ENCODE assay signal across 13 cellular contexts in the genomic region with DNA sequence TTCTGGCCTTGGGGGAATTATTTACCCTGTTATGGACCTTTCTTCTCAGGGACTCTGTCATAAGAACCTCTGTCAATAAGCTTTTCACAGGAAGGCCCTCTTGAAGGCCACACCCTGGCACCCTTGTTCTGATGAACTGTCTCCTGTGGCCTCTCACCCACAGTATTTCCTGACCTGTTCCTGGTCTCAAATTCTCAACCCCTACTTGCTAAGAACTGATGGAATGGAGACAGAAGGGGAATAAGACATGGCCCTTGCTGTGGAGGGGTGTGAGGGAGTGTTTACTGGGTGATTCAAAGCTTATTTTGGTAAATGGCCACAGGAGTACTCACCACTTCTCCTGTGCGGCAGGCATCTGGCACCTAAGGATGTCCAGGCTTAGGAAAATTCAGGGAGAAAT.
A peak's percentile ranks its signal among the peaks of the same experiment; 100 is the strongest.
DNase-seq lines count a peak whose midpoint lies in the region; ATAC-seq and TF ChIP-seq lines count a peak whose summit lies in the region.
"Had no signal": no experiment of that assay in that cellular context is flagged by ENCODE, and none has a peak within 500 bp of the region (broad histone marks: within the 10 kb centered on the region; RNA-seq: fewer than 3 reads in every experiment).

No MANE protein-coding gene starts in this region.

- H3K36me3 Mint-ChIP-seq in activated T-cell treated with anti-CD3 and anti-CD28 coated beads, Interleukin-2, amount 50 U/mL, for 24 hours (ENCODE audit: low read depth), result peaks cover 24% of the 10 kb centered on the region
- peaks cover 2% of the 10 kb centered on the region for H3K36me3 Mint-ChIP-seq in central memory CD8-positive, alpha-beta T cell (ENCODE audit: insufficient read depth)
- no peaks in the 10 kb centered on the region for H3K36me3 Mint-ChIP-seq in glutamatergic neuron (ENCODE audit: unreplicated experiment)
- H3K36me3 Mint-ChIP-seq: brain had no signal

- peak overlapping the region; percentile 97 for H3K27ac Mint-ChIP-seq in activated T-cell treated with anti-CD3 and anti-CD28 coated beads, Interleukin-2, amount 50 U/mL, for 24 hours
- peak overlapping the region; percentile 90 for H3K27ac Mint-ChIP-seq in central memory CD8-positive, alpha-beta T cell (ENCODE audit: low read depth)
- no peak overlapping the region for H3K27ac Mint-ChIP-seq in glutamatergic neuron (ENCODE audit: unreplicated experiment)
- H3K27ac Mint-ChIP-seq: brain had no signal

- H3K27ac ChIP-seq in Peyer's patch (peak overlapping the region; percentile 60 to 81 (median 72)), stomach (peak overlapping the region; percentile 40 to 74 (median 52))
- H3K27ac ChIP-seq: gastroesophageal sphincter had no signal

- H3K36me3 ChIP-seq in Peyer's patch, result no peaks in the 10 kb centered on the region
- H3K36me3 ChIP-seq in stomach, result no peaks in the 10 kb centered on the region
- H3K36me3 ChIP-seq: gastroesophageal sphincter had no signal

- H3K9me3 ChIP-seq in Peyer's patch (no peaks in the 10 kb centered on the region), stomach (no peaks in the 10 kb centered on the region)
- H3K9me3 ChIP-seq: gastroesophageal sphincter had no signal

- WGBS in stomach, 5 donors, result 81 to 94% (median 88%) methylated on average over 1 of the region's 1 CpG

- no peak for TF ChIP-seq EP300 in stomach (IDR thresholded peaks at IDR 0.05)

- H3K27me3 Mint-ChIP-seq in activated T-cell treated with anti-CD3 and anti-CD28 coated beads, Interleukin-2, amount 50 U/mL, for 24 hours, result no peaks in the 10 kb centered on the region
- H3K27me3 Mint-ChIP-seq in central memory CD8-positive, alpha-beta T cell, result no peaks in the 10 kb centered on the region
- peaks cover 1% of the 10 kb centered on the region for H3K27me3 Mint-ChIP-seq in glutamatergic neuron (ENCODE audit: unreplicated experiment)

- H3K9me3 Mint-ChIP-seq in activated T-cell treated with anti-CD3 and anti-CD28 coated beads, Interleukin-2, amount 50 U/mL, for 24 hours, result peaks cover 14% of the 10 kb centered on the region
- peaks cover 4% of the 10 kb centered on the region for H3K9me3 Mint-ChIP-seq in central memory CD8-positive, alpha-beta T cell
- no peaks in the 10 kb centered on the region for H3K9me3 Mint-ChIP-seq in glutamatergic neuron (ENCODE audit: unreplicated experiment)

- H3K4me3 Mint-ChIP-seq in activated T-cell treated with anti-CD3 and anti-CD28 coated beads, Interleukin-2, amount 50 U/mL, for 24 hours, result peak overlapping the region; percentile 68
- H3K4me3 Mint-ChIP-seq in central memory CD8-positive, alpha-beta T cell, result peak overlapping the region; percentile 68
- H3K4me3 Mint-ChIP-seq in glutamatergic neuron (ENCODE audit: unreplicated experiment), result no peak overlapping the region
- H3K4me3 Mint-ChIP-seq: brain had no signal

- peaks cover 97% of the 10 kb centered on the region for H3K4me1 Mint-ChIP-seq in activated T-cell treated with anti-CD3 and anti-CD28 coated beads, Interleukin-2, amount 50 U/mL, for 24 hours (ENCODE audit: low read depth)
- peaks cover 94% of the 10 kb centered on the region for H3K4me1 Mint-ChIP-seq in central memory CD8-positive, alpha-beta T cell
- no peaks in the 10 kb centered on the region for H3K4me1 Mint-ChIP-seq in glutamatergic neuron (ENCODE audit: low read depth, unreplicated experiment)

- ATAC-seq in central memory CD8-positive, alpha-beta T cell (replicated peaks; ENCODE audit: extremely low read depth, poor library complexity, severe bottlenecking), result peak; percentile 55
- no peak for ATAC-seq in GM19035 (IDR thresholded peaks at IDR 0.05; ENCODE audit: unreplicated experiment)
- ATAC-seq: gastroesophageal sphincter had no signal

- intact Hi-C loops in stomach (cut with DNase I; ENCODE audit: low total_unique reads), result no loop called here

- H3K4me1 ChIP-seq in Peyer's patch (no peaks in the 10 kb centered on the region), stomach (no peaks in the 10 kb centered on the region)
- H3K4me1 ChIP-seq: gastroesophageal sphincter had no signal

- no peaks in the 10 kb centered on the region for H3K27me3 ChIP-seq in Peyer's patch
- peaks cover 0 to 15% (median 0%) of the 10 kb centered on the region in 3 donors for H3K27me3 ChIP-seq in stomach

- TF ChIP-seq POLR2A in Peyer's patch (IDR thresholded peaks at IDR 0.05), result no peak
- TF ChIP-seq POLR2A in stomach (IDR thresholded peaks at IDR 0.05), result no peak

- TF ChIP-seq CTCF in Peyer's patch (IDR thresholded peaks at IDR 0.05) (no peak), stomach (IDR thresholded peaks at IDR 0.05) (no peak), glutamatergic neuron (IDR thresholded peaks at IDR 0.05; ENCODE audit: partially characterized antibody, unreplicated experiment) (no peak)

- no peak overlapping the region for H3K4me3 ChIP-seq in Peyer's patch
- no peak overlapping the region for H3K4me3 ChIP-seq in stomach
- H3K4me3 ChIP-seq: gastroesophageal sphincter had no signal

- DNase-seq in activated T-cell treated with anti-CD3 and anti-CD28 coated beads, Interleukin-2, amount 50 U/mL, for 24 hours, result peak; percentile 50
- DNase-seq in activated T-cell treated with anti-CD3 and anti-CD28 coated beads, Interleukin-2, amount 50 U/mL, for 1 hour, result no peak
- DNase-seq in Peyer's patch, result peak in 1 of 3 donors; percentile 54
- no peak for DNase-seq in central memory CD8-positive, alpha-beta T cell (ENCODE audit: low spot score in 2 of 2)
- no peak for DNase-seq in stomach
- no peak for DNase-seq in nucleus accumbens (lab: John Stamatoyannopoulos, UW)
- no peak for DNase-seq in glutamatergic neuron
- DNase-seq: DMS 273 treated with DMSO at 0.1 percent for 48 hours, NCI-H1048, posterior cingulate gyrus had no signal
